10 cellular contexts compared by ENCODE assay signal in genomic region chr4:47915378-47915777, GRCh38. TPM values are rescaled to one million over a fixed set of nuclear protein-coding genes. Genes with fewer than 3 reads are reported as not detected.
DNase-seq lines count a peak whose midpoint lies in the region; ATAC-seq, FAIRE-seq and TF ChIP-seq lines count a peak whose summit lies in the region.
"Had no signal": no experiment of that assay in that cellular context is flagged by ENCODE, and none has a peak within 500 bp of the region (broad histone marks: within the 10 kb centered on the region; RNA-seq: fewer than 3 reads in every experiment).

No MANE protein-coding gene starts in this region.

- no peaks in the 10 kb centered on the region for H3K9me3 ChIP-seq in HepG2 (ENCODE audit: low read length)
- no peaks in the 10 kb centered on the region for H3K9me3 ChIP-seq in right lobe of liver

- H4K20me1 ChIP-seq in HepG2 (ENCODE audit: insufficient read depth, low read length), result peaks cover 11% of the 10 kb centered on the region; the same call in 1 of the 2 replicates

- H3K27ac ChIP-seq in HepG2 (ENCODE audit: extremely low read length, insufficient read depth, low read length), result no peak overlapping the region
- no peak overlapping the region for H3K27ac ChIP-seq in right lobe of liver
- H3K27ac ChIP-seq in substantia nigra (ENCODE audit: low read depth, low read length, poor library complexity, severe bottlenecking), result no peak overlapping the region

- no peak for DNase-seq in HepG2 (ENCODE audit: low spot score)
- DNase-seq in right lobe of liver, result no peak
- no peak for DNase-seq in activated B cell treated with CpG ODN at 0.5 μM for 24 hours
- peak; percentile 6 for DNase-seq in kidney tubule cell (ENCODE audit: low spot score)
- DNase-seq in anterior cingulate cortex (lab: John Stamatoyannopoulos, UW), result no peak
- DNase-seq in nucleus accumbens (lab: John Stamatoyannopoulos, UW), result no peak
- DNase-seq in HuH-7 (ENCODE audit: low spot score), result no peak
- DNase-seq in substantia nigra (lab: John Stamatoyannopoulos, UW), result no peak
- DNase-seq: NCI-H2029, RPMI8226 had no signal

- 7% methylated on average over 3 of the region's 3 CpGs for WGBS in HepG2 (ENCODE audit: low lambda C conversion rate)
- WGBS in right lobe of liver (ENCODE audit: insufficient coverage, low coverage, low lambda C conversion rate, missing lambda C conversion rate), result 25% methylated on average over 3 of the region's 3 CpGs

- peak overlapping the region; percentile 98 for H3K4me2 ChIP-seq in HepG2 (ENCODE audit: low read depth, low read length)

- H3K4me1 ChIP-seq in HepG2 (ENCODE audit: insufficient read depth, low read length), result peaks cover 35% of the 10 kb centered on the region
- peaks cover 0 to 8% (median 3%) of the 10 kb centered on the region in 4 donors for H3K4me1 ChIP-seq in right lobe of liver

- TF ChIP-seq EP300 in HepG2 (IDR thresholded peaks at IDR 0.05; ENCODE audit: low read depth in 2 of 2, low read length in 2 of 2), result no peak
- no peak for TF ChIP-seq EP300 in HepG2 (CRISPR knock-in tag; IDR thresholded peaks at IDR 0.05; ENCODE audit: borderline replicate concordance)

- peaks cover 31% of the 10 kb centered on the region for H3K4me1 Mint-ChIP-seq in activated B cell treated with CpG ODN at 0.5 μM for 24 hours

- peak overlapping the region; percentile 98 for H3K4me3 Mint-ChIP-seq in activated B cell treated with CpG ODN at 0.5 μM for 24 hours

- no peak for TF ChIP-seq POLR2A in HepG2 (IDR thresholded peaks at IDR 0.05; ENCODE audit: insufficient read depth in 1 of 2, low read depth in 2 of 2, low read length in 2 of 2)
- TF ChIP-seq POLR2A in right lobe of liver (IDR thresholded peaks at IDR 0.05), result no peak

- in situ Hi-C loops in HepG2 (cut with HindIII; ENCODE audit: extremely low pct_ligation_motif_present, low pct_unique_long_range_greater_than_20kb), result no loop called here

- peaks cover 0 to 5% of the 10 kb centered on the region in 2 experiments; a peak in 1 of 5 replicates for H3K36me3 ChIP-seq in HepG2 (replicated peaks in 1 of 2; ENCODE audit: control insufficient read depth in 1 of 2, insufficient read depth in 2 of 2, low read length in 2 of 2)
- peaks cover 0 to 4% (median 0%) of the 10 kb centered on the region in 4 donors for H3K36me3 ChIP-seq in right lobe of liver

- no peak for TF ChIP-seq RAD21 in HepG2 (CRISPR knock-in tag; IDR thresholded peaks at IDR 0.05)

- TF ChIP-seq CTCF in HepG2 (CRISPR knock-in tag; IDR thresholded peaks at IDR 0.05), result no peak
- TF ChIP-seq CTCF in right lobe of liver (IDR thresholded peaks at IDR 0.05), result no peak
- no peak for TF ChIP-seq CTCF in activated B cell treated with CpG ODN at 0.5 μM for 24 hours (IDR thresholded peaks at IDR 0.05)

- H2AFZ ChIP-seq in HepG2 (ENCODE audit: low read length), result peak overlapping the region; percentile 100

- CTCF ChIA-PET in HepG2 (lab: Yijun Ruan, JAX; ENCODE audit: low intra/inter-chr PET ratio, low total read pairs), result no interaction called here
- CTCF ChIA-PET in activated B cell treated with CpG ODN at 0.5 μM for 24 hours (lab: Charles Lee), result interaction anchor here (0.6 kb wide), 1 partner anchor 12 kb away, joined by 3 read pairs; no protein-coding TSS in a partner anchor

- peaks cover 21% of the 10 kb centered on the region for H3K36me3 Mint-ChIP-seq in activated B cell treated with CpG ODN at 0.5 μM for 24 hours (ENCODE audit: low read depth)

- peak overlapping the region; percentile 85 for H3K27ac Mint-ChIP-seq in activated B cell treated with CpG ODN at 0.5 μM for 24 hours

- H3K27me3 ChIP-seq in HepG2 (ENCODE audit: control insufficient read depth in 1 of 2, insufficient read depth in 2 of 2, low read length in 2 of 2) (no peaks in the 10 kb centered on the region; a peak in 1 of 5 replicates), right lobe of liver (no peaks in the 10 kb centered on the region)

- peaks cover 37% of the 10 kb centered on the region for H3K79me2 ChIP-seq in HepG2 (ENCODE audit: insufficient read depth, low read length)

- intact Hi-C loops in HepG2 (cut with micrococcal nuclease; ENCODE audit: unreplicated experiment) (no loop called here), right lobe of liver (cut with DNase I) (no loop called here), activated B cell treated with CpG ODN at 0.5 μM for 24 hours (cut with micrococcal nuclease) (loop anchor here (2.0 to 10.0 kb wide), 4 partner anchors 13 to 351 kb away; partner anchors contain the start of gene CORIN)

- peaks cover 4% of the 10 kb centered on the region for H3K27me3 Mint-ChIP-seq in activated B cell treated with CpG ODN at 0.5 μM for 24 hours

- H3K9me3 Mint-ChIP-seq in activated B cell treated with CpG ODN at 0.5 μM for 24 hours, result no peaks in the 10 kb centered on the region

- FAIRE-seq in HepG2 (lab: Jason Lieb, UNC), result no peak

- BruUV-seq in HepG2 (replicated peaks; lab: Mats Ljungman, UMichigan), result no TSS peak

- no peak for ATAC-seq in HepG2
- no peak for ATAC-seq in right lobe of liver
- ATAC-seq in activated B cell treated with CpG ODN at 0.5 μM for 24 hours (ENCODE audit: low read depth), result no peak

- POLR2A ChIA-PET in HepG2 (lab: Yijun Ruan, JAX), result no interaction called here
- POLR2A ChIA-PET in activated B cell treated with CpG ODN at 0.5 μM for 24 hours (lab: Charles Lee), result interaction anchor here (0.9 to 1.4 kb wide), 2 partner anchors 16 to 430 kb away, joined by 3 to 4 read pairs; partner anchors contain the start of gene ATP10D

- peak overlapping the region; percentile 65; the same call in 1 of the 2 replicates for H3K9ac ChIP-seq in HepG2 (ENCODE audit: insufficient read depth, low read depth, low read length)

- H3K4me3 ChIP-seq in HepG2 (replicated peaks in 1 of 3; ENCODE audit: insufficient read depth in 1 of 3, low read depth in 2 of 3, low read length in 3 of 3), result peak overlapping the region; percentile 80 to 96 (median 80); a peak in 5 of 6 replicates
- peak overlapping the region in 1 of 3 donors; percentile 96 for H3K4me3 ChIP-seq in right lobe of liver

TF ChIP-seq in HepG2, 621 proteins besides CTCF, POLR2A, EP300 and RAD21 (continues in another document):
- no peak for TF ChIP-seq ZSCAN29 (CRISPR knock-in tag; conservative IDR thresholded peaks at IDR 0.05)
- no peak for TF ChIP-seq ZNF747 (CRISPR knock-in tag; IDR thresholded peaks at IDR 0.05; ENCODE audit: borderline replicate concordance)
- no peak for TF ChIP-seq ZC3H4 (CRISPR knock-in tag; IDR thresholded peaks at IDR 0.05; ENCODE audit: borderline replicate concordance)
- TF ChIP-seq ZNF12 (CRISPR knock-in tag; IDR thresholded peaks at IDR 0.05), result no peak
- no peak for TF ChIP-seq ZNF605 (CRISPR knock-in tag; IDR thresholded peaks at IDR 0.05)
- TF ChIP-seq, protein P1, sequence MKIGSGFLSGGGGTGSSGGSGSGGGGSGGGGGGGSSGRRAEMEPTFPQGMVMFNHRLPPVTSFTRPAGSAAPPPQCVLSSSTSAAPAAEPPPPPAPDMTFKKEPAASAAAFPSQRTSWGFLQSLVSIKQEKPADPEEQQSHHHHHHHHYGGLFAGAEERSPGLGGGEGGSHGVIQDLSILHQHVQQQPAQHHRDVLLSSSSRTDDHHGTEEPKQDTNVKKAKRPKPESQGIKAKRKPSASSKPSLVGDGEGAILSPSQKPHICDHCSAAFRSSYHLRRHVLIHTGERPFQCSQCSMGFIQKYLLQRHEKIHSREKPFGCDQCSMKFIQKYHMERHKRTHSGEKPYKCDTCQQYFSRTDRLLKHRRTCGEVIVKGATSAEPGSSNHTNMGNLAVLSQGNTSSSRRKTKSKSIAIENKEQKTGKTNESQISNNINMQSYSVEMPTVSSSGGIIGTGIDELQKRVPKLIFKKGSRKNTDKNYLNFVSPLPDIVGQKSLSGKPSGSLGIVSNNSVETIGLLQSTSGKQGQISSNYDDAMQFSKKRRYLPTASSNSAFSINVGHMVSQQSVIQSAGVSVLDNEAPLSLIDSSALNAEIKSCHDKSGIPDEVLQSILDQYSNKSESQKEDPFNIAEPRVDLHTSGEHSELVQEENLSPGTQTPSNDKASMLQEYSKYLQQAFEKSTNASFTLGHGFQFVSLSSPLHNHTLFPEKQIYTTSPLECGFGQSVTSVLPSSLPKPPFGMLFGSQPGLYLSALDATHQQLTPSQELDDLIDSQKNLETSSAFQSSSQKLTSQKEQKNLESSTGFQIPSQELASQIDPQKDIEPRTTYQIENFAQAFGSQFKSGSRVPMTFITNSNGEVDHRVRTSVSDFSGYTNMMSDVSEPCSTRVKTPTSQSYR (CRISPR knock-in tag; IDR thresholded peaks at IDR 0.05; ENCODE audit: borderline replicate concordance), result no peak
- TF ChIP-seq DPF2 (CRISPR knock-in tag; IDR thresholded peaks at IDR 0.05; ENCODE audit: borderline replicate concordance, low read depth), result no peak
- TF ChIP-seq SMYD3 (CRISPR knock-in tag; IDR thresholded peaks at IDR 0.05), result no peak
- no peak for TF ChIP-seq ZFP36L2 (CRISPR knock-in tag; IDR thresholded peaks at IDR 0.05)
- no peak for TF ChIP-seq ZBTB1 (CRISPR knock-in tag; IDR thresholded peaks at IDR 0.05; ENCODE audit: borderline replicate concordance)
- TF ChIP-seq JUND (CRISPR knock-in tag; IDR thresholded peaks at IDR 0.05), result no peak

RNA-seq across cellular contexts. Expression of gene NFXL1, which starts 1.0 kb away (rescaled TPM):
- 18.6 and 22.6 TPM in 2 replicates for total RNA-seq in HepG2 (2016; rRNA removed; fragmentation: Illumina TruSeq; extraction: Trizol)
- 10.5 and 12.7 TPM in 2 replicates for total RNA-seq in HepG2 (2016; cell fraction: cytosol; rRNA removed; fragmentation: Illumina TruSeq; extraction: Trizol; ENCODE audit: low read depth)
- 21.5 and 21.9 TPM in 2 replicates for total RNA-seq in HepG2 (2016; cell fraction: insoluble cytoplasmic fraction; rRNA removed; fragmentation: Illumina TruSeq; extraction: Trizol)
- 11.1 and 13.0 TPM in 2 replicates for total RNA-seq in HepG2 (2016; cell fraction: membrane; rRNA removed; fragmentation: Illumina TruSeq; extraction: Trizol)
- total RNA-seq in HepG2 (2016; cell fraction: nucleus; rRNA removed; fragmentation: Illumina TruSeq; extraction: Trizol), result 38.2 and 38.6 TPM in 2 replicates
- 11.5 and 12.0 TPM in 2 replicates for polyA plus RNA-seq in HepG2 (2011; rRNA removed)
- polyA plus RNA-seq in HepG2 (2011; cell fraction: cytosol; rRNA removed), result 5.5 and 7.4 TPM in 2 replicates
- polyA plus RNA-seq in HepG2 (2011; cell fraction: nucleus; rRNA removed), result 22.5 and 23.4 TPM in 2 replicates
- 8.7 and 9.1 TPM in 2 replicates for polyA plus RNA-seq in HepG2 (2012)
- polyA plus RNA-seq in HepG2 (2016; cell fraction: cytosol; fragmentation: Illumina TruSeq; extraction: Trizol; ENCODE audit: low read depth), result 1.2 and 1.5 TPM in 2 replicates
- polyA plus RNA-seq in HepG2 (2016; cell fraction: insoluble cytoplasmic fraction; fragmentation: Illumina TruSeq; extraction: Trizol; ENCODE audit: low read depth), result 17.3 and 18.1 TPM in 2 replicates
- 2.8 and 2.9 TPM in 2 replicates for polyA plus RNA-seq in HepG2 (2016; cell fraction: membrane; fragmentation: Illumina TruSeq; extraction: Trizol; ENCODE audit: low read depth)
- 34.3 and 36.7 TPM in 2 replicates for polyA plus RNA-seq in HepG2 (2016; cell fraction: nucleus; fragmentation: Illumina TruSeq; extraction: Trizol; ENCODE audit: insufficient read depth, low read depth)
- 23.7 and 24.6 TPM in 2 replicates for polyA minus RNA-seq in HepG2 (2011; rRNA and poly(A)+ RNA removed; ENCODE audit: low replicate concordance)
- polyA minus RNA-seq in HepG2 (2011; cell fraction: cytosol; rRNA and poly(A)+ RNA removed), result 14.9 and 17.5 TPM in 2 replicates
- 87.3 and 107 TPM in 2 replicates for polyA minus RNA-seq in HepG2 (2011; cell fraction: nucleus; rRNA and poly(A)+ RNA removed)
- 10 to 100 TPM in 2 of 6 experiments, 1 to 10 TPM in 4; 4.9 to 11.0 (median 7.9) TPM for total RNA-seq in right lobe of liver
- total RNA-seq in activated B cell treated with CpG ODN at 0.5 μM for 24 hours, result 10.0 and 11.1 TPM in 2 replicates
